ENCODE assay signal across 15 cellular contexts in genomic region chr9:88355166-88355565, GRCh38. TPM values are rescaled to one million over a fixed set of nuclear protein-coding genes. Genes with fewer than 3 reads are reported as not detected.
DNase-seq lines count a peak whose midpoint lies in the region; ATAC-seq, FAIRE-seq and TF ChIP-seq lines count a peak whose summit lies in the region.
"Had no signal": no experiment of that assay in that cellular context is flagged by ENCODE, and none has a peak within 500 bp of the region (broad histone marks: within the 10 kb centered on the region; RNA-seq: fewer than 3 reads in every experiment).

No MANE protein-coding gene starts in this region.

- H3K27me3 ChIP-seq in HepG2 (ENCODE audit: control insufficient read depth in 1 of 2, insufficient read depth in 2 of 2, low read length in 2 of 2) = no peaks in the 10 kb centered on the region
- H3K27me3 ChIP-seq: dorsolateral prefrontal cortex, upper lobe of right lung had no signal

- TF ChIP-seq RAD21 in HepG2 (CRISPR knock-in tag; IDR thresholded peaks at IDR 0.05) = no peak

- 5% methylated on average over 2 of the region's 2 CpGs for WGBS in HepG2 (ENCODE audit: low lambda C conversion rate)

- H3K9ac ChIP-seq in HepG2 (ENCODE audit: insufficient read depth, low read depth, low read length) = no peak overlapping the region
- H3K9ac ChIP-seq: KMS-11 had no signal

- no peaks in the 10 kb centered on the region for H3K4me1 ChIP-seq in HepG2 (ENCODE audit: insufficient read depth, low read length)
- H3K4me1 ChIP-seq: left ventricle myocardium inferior, upper lobe of right lung had no signal

- no peaks in the 10 kb centered on the region for H3K79me2 ChIP-seq in HepG2 (ENCODE audit: insufficient read depth, low read length)

- no TSS peak for BruUV-seq in HepG2 (replicated peaks; lab: Mats Ljungman, UMichigan)

- peaks cover 10% of the 10 kb centered on the region; the same call in 1 of the 2 replicates for H3K9me3 ChIP-seq in HepG2 (ENCODE audit: low read length)
- H3K9me3 ChIP-seq: upper lobe of right lung had no signal

- no peaks in the 10 kb centered on the region for H3K36me3 ChIP-seq in HepG2 (replicated peaks in 1 of 2; ENCODE audit: control insufficient read depth in 1 of 2, insufficient read depth in 2 of 2, low read length in 2 of 2)
- H3K36me3 ChIP-seq: left ventricle myocardium inferior, upper lobe of right lung had no signal

- no peak overlapping the region for H3K27ac ChIP-seq in HepG2 (ENCODE audit: extremely low read length, insufficient read depth, low read length)
- H3K27ac ChIP-seq: dorsolateral prefrontal cortex, KMS-11, left ventricle myocardium inferior, upper lobe of right lung had no signal

- DNase-seq in Caki2 (ENCODE audit: low read depth) (peak; percentile 5), H4 (ENCODE audit: low spot score) (peak; percentile 57), RCC 7860 (ENCODE audit: low spot score) (peak; percentile 65), epithelial cell of esophagus (ENCODE audit: low read depth) (peak; percentile 87), DMS79 treated with DMSO at 0.1 percent for 48 hours (lab: John Stamatoyannopoulos, UW) (no peak), HepG2 (ENCODE audit: low spot score) (no peak), OCI-M2 (lab: John Stamatoyannopoulos, UW; ENCODE audit: unreplicated experiment) (no peak)
- DNase-seq: DMS 273 treated with DMSO at 0.1 percent for 48 hours; dorsolateral prefrontal cortex; left ventricle myocardium inferior; stimulated activated naive CD8-positive, alpha-beta T cell treated with anti-CD3 and anti-CD28 coated beads, Interleukin-15, Interleukin-2, amounts not matched to agents 100 U/mL and 50 U/mL, for 24 hours; upper lobe of right lung had no signal

- CTCF ChIA-PET in HepG2 (lab: Yijun Ruan, JAX; ENCODE audit: low intra/inter-chr PET ratio, low total read pairs) = no interaction called here

- FAIRE-seq in RCC 7860 (lab: Jason Lieb, UNC) (peak; percentile 15), HepG2 (lab: Jason Lieb, UNC) (no peak)
- FAIRE-seq: H1 had no signal

- no peak overlapping the region for H2AFZ ChIP-seq in HepG2 (ENCODE audit: low read length)

- intact Hi-C loops in HepG2 (cut with micrococcal nuclease; ENCODE audit: unreplicated experiment) = no loop called here

- in situ Hi-C loops in Caki2 (cut with HindIII; ENCODE audit: low pct_unique_long_range_greater_than_20kb, low sequenced_read_pairs) = no loop called here
- in situ Hi-C loops in HepG2 (cut with HindIII; ENCODE audit: extremely low pct_ligation_motif_present, low pct_unique_long_range_greater_than_20kb) = no loop called here

- TF ChIP-seq POLR2A in HepG2 (IDR thresholded peaks at IDR 0.05; ENCODE audit: insufficient read depth in 1 of 2, low read depth in 2 of 2, low read length in 2 of 2) = no peak

- TF ChIP-seq EP300 in HepG2 (IDR thresholded peaks at IDR 0.05; ENCODE audit: low read depth in 2 of 2, low read length in 2 of 2) = no peak
- no peak for TF ChIP-seq EP300 in HepG2 (CRISPR knock-in tag; IDR thresholded peaks at IDR 0.05; ENCODE audit: borderline replicate concordance)

- ATAC-seq in HepG2 (no peak), GM19351 (IDR thresholded peaks at IDR 0.05; ENCODE audit: unreplicated experiment) (no peak)
- ATAC-seq: stimulated activated naive CD8-positive, alpha-beta T cell treated with anti-CD3 and anti-CD28 coated beads, Interleukin-15, Interleukin-2, amounts not matched to agents 100 U/mL and 50 U/mL, for 24 hours; upper lobe of right lung had no signal

- POLR2A ChIA-PET in HepG2 (lab: Yijun Ruan, JAX) = no interaction called here

- TF ChIP-seq CTCF in epithelial cell of esophagus (IDR thresholded peaks at IDR 0.05; ENCODE audit: insufficient read depth, low read depth, low read length, missing control alignments) = no peak
- TF ChIP-seq CTCF in HepG2 (CRISPR knock-in tag; IDR thresholded peaks at IDR 0.05) = no peak

- no peaks in the 10 kb centered on the region for H4K20me1 ChIP-seq in HepG2 (ENCODE audit: insufficient read depth, low read length)

- no peak overlapping the region for H3K4me2 ChIP-seq in HepG2 (ENCODE audit: low read depth, low read length)
- H3K4me2 ChIP-seq: KMS-11 had no signal

- H3K4me3 ChIP-seq in epithelial cell of esophagus (ENCODE audit: low read length) (no peak overlapping the region), HepG2 (replicated peaks in 1 of 3; ENCODE audit: insufficient read depth in 1 of 3, low read depth in 2 of 3, low read length in 3 of 3) (no peak overlapping the region)
- H3K4me3 ChIP-seq: dorsolateral prefrontal cortex, left ventricle myocardium inferior, upper lobe of right lung had no signal

TF ChIP-seq in HepG2, 621 proteins besides CTCF, POLR2A, EP300 and RAD21:
- TF ChIP-seq HES4 (CRISPR knock-in tag; IDR thresholded peaks at IDR 0.05; ENCODE audit: borderline replicate concordance) = no peak
- no peak for TF ChIP-seq LRRFIP1 (CRISPR knock-in tag; conservative IDR thresholded peaks at IDR 0.05)
- TF ChIP-seq ZFP82 (CRISPR knock-in tag; IDR thresholded peaks at IDR 0.05; ENCODE audit: borderline replicate concordance) = no peak
- no peak for TF ChIP-seq PAX8 (CRISPR knock-in tag; IDR thresholded peaks at IDR 0.05; ENCODE audit: borderline replicate concordance)
- no peak for TF ChIP-seq MYNN (CRISPR knock-in tag; IDR thresholded peaks at IDR 0.05; ENCODE audit: low read depth)
- no peak for TF ChIP-seq FOXP4 (CRISPR knock-in tag; IDR thresholded peaks at IDR 0.05)

RNA-seq across cellular contexts. Expression of gene SPIN1, which starts 33.1 kb away (rescaled TPM):
- 83.5 and 85.7 TPM in 2 replicates for total RNA-seq in Caki2 (2014; rRNA removed; shearing (Covaris generic); ENCODE audit: low replicate concordance)
- 63.5 and 64.4 TPM in 2 replicates for total RNA-seq in H4 (2014; rRNA removed; shearing (Covaris generic))
- 24.3 and 38.4 TPM in 2 replicates for total RNA-seq in HepG2 (2016; rRNA removed; fragmentation: Illumina TruSeq; extraction: Trizol)
- total RNA-seq in HepG2 (2016; cell fraction: cytosol; rRNA removed; fragmentation: Illumina TruSeq; extraction: Trizol; ENCODE audit: low read depth) = 12.5 and 14.0 TPM in 2 replicates
- 24.5 and 35.0 TPM in 2 replicates for total RNA-seq in HepG2 (2016; cell fraction: insoluble cytoplasmic fraction; rRNA removed; fragmentation: Illumina TruSeq; extraction: Trizol)
- total RNA-seq in HepG2 (2016; cell fraction: membrane; rRNA removed; fragmentation: Illumina TruSeq; extraction: Trizol) = 28.2 and 28.5 TPM in 2 replicates
- total RNA-seq in HepG2 (2016; cell fraction: nucleus; rRNA removed; fragmentation: Illumina TruSeq; extraction: Trizol) = 19.6 and 24.3 TPM in 2 replicates
- polyA plus RNA-seq in HepG2 (2011; rRNA removed) = 17.9 and 20.0 TPM in 2 replicates
- 9.8 and 17.5 TPM in 2 replicates for polyA plus RNA-seq in HepG2 (2011; cell fraction: cytosol; rRNA removed)
- 15.1 and 18.4 TPM in 2 replicates for polyA plus RNA-seq in HepG2 (2011; cell fraction: nucleus; rRNA removed)
- polyA plus RNA-seq in HepG2 (2012) = 18.2 and 18.8 TPM in 2 replicates
- 2.3 and 2.7 TPM in 2 replicates for polyA plus RNA-seq in HepG2 (2016; cell fraction: cytosol; fragmentation: Illumina TruSeq; extraction: Trizol; ENCODE audit: low read depth)
- 33.7 and 34.5 TPM in 2 replicates for polyA plus RNA-seq in HepG2 (2016; cell fraction: insoluble cytoplasmic fraction; fragmentation: Illumina TruSeq; extraction: Trizol; ENCODE audit: low read depth)
- polyA plus RNA-seq in HepG2 (2016; cell fraction: membrane; fragmentation: Illumina TruSeq; extraction: Trizol; ENCODE audit: low read depth) = 13.0 and 14.7 TPM in 2 replicates
- 27.7 and 31.7 TPM in 2 replicates for polyA plus RNA-seq in HepG2 (2016; cell fraction: nucleus; fragmentation: Illumina TruSeq; extraction: Trizol; ENCODE audit: insufficient read depth, low read depth)
- polyA minus RNA-seq in HepG2 (2011; rRNA and poly(A)+ RNA removed; ENCODE audit: low replicate concordance) = 20.1 and 42.8 TPM in 2 replicates
- 17.2 and 17.5 TPM in 2 replicates for polyA minus RNA-seq in HepG2 (2011; cell fraction: cytosol; rRNA and poly(A)+ RNA removed)
- polyA minus RNA-seq in HepG2 (2011; cell fraction: nucleus; rRNA and poly(A)+ RNA removed) = 21.2 and 23.7 TPM in 2 replicates

Comparison
In these comparisons a context has a peak if more than half of its experiments do, and no peak if none do; other contexts are left out.
1. DNase-seq: peak in Caki2 (single experiment), H4 (single experiment), RCC 7860 (single experiment) and epithelial cell of esophagus (single experiment); none in DMS79 treated with DMSO at 0.1 percent for 48 hours (single experiment), HepG2 (single experiment) and OCI-M2 (single experiment).